In genomic region chr3:157390713-157391515, GRCh38 we compare ENCODE assay signal across 15 cellular contexts. TPM values are rescaled to one million over a fixed set of nuclear protein-coding genes. Genes with fewer than 3 reads are reported as not detected.
A peak's percentile ranks its signal among the peaks of the same experiment; 100 is the strongest.
DNase-seq lines count a peak whose midpoint lies in the region; ATAC-seq lines count a peak whose summit lies in the region.
"Had no signal": no experiment of that assay in that cellular context is flagged by ENCODE, and none has a peak within 500 bp of the region (broad histone marks: within the 10 kb centered on the region; RNA-seq: fewer than 3 reads in every experiment).

No MANE protein-coding gene starts in this region.

- no peak for ATAC-seq in GM21423 (IDR thresholded peaks at IDR 0.05; ENCODE audit: unreplicated experiment)

- DNase-seq in AG08395 (ENCODE audit: low spot score) (peak; percentile 21), ELR (ENCODE audit: low read depth) (peak; percentile 45), M059J (ENCODE audit: low read depth) (peak; percentile 72), fibroblast of gingiva (ENCODE audit: low read depth) (peak; percentile 14), T-helper 9 cell (no peak), cerebellar nuclear complex (lab: John Stamatoyannopoulos, UW) (no peak)
- DNase-seq: MM.1S, NCI-H1048, NCI-H1436, NCI-H187 treated with DMSO at 0.1 percent for 48 hours, NCI-H748 treated with DMSO at 0.1 percent for 48 hours, PC-9, SIG-M5, SK-N-SH had no signal

RNA-seq across cellular contexts. Expression of gene PTX3, which starts 45.7 kb away (rescaled TPM):
- 17.6 and 24.0 TPM in 2 replicates for total RNA-seq in M059J (2014; rRNA removed; shearing (Covaris generic))

Comparison
In these comparisons a context has a peak if more than half of its experiments do, and no peak if none do; other contexts are left out.
1. DNase-seq: peak in AG08395 (single experiment), ELR (single experiment), M059J (single experiment) and fibroblast of gingiva (single experiment); none in T-helper 9 cell (single experiment) and cerebellar nuclear complex (0 of 2).